ENCODE assay signal across 21 cellular contexts in genomic region chr12:52266514-52266913, GRCh38. TPM values are rescaled to one million over a fixed set of nuclear protein-coding genes. Genes with fewer than 3 reads are reported as not detected.
DNase-seq lines count a peak whose midpoint lies in the region; ATAC-seq and TF ChIP-seq lines count a peak whose summit lies in the region.
"Had no signal": no experiment of that assay in that cellular context is flagged by ENCODE, and none has a peak within 500 bp of the region (broad histone marks: within the 10 kb centered on the region; RNA-seq: fewer than 3 reads in every experiment).

No MANE protein-coding gene starts in this region.

- peaks cover 17% of the 10 kb centered on the region for H3K4me1 ChIP-seq in body of pancreas

- H3K27me3 ChIP-seq in body of pancreas = no peaks in the 10 kb centered on the region

- DNase-seq in COLO668 (lab: John Stamatoyannopoulos, UW; ENCODE audit: unreplicated experiment) = peak; percentile 5
- peak; percentile 50 for DNase-seq in COR-L47 (lab: John Stamatoyannopoulos, UW)
- DNase-seq in NCI-H69 (lab: John Stamatoyannopoulos, UW) = peak; percentile 63
- peak; percentile 70 to 79 (median 78) for DNase-seq in body of pancreas
- DNase-seq in cerebellar nuclear complex (lab: John Stamatoyannopoulos, UW) = no peak
- DNase-seq in SIG-M5 (lab: John Stamatoyannopoulos, UW) = no peak
- DNase-seq: Calu3; GDM1; KG1; NCI-H1436; NCI-H2107; NK-92 treated with Interleukin-12 subunit alpha and Interleukin-12 subunit beta, amount 100 ng/mL, for 24 hours; OCI-M1; SW 1271 had no signal

- no peak for TF ChIP-seq POLR2A in body of pancreas (IDR thresholded peaks at IDR 0.05)

- ATAC-seq in body of pancreas (peak; percentile 63), HG03025 (IDR thresholded peaks at IDR 0.05; ENCODE audit: low FRiP score, unreplicated experiment) (no peak), GM21360 (IDR thresholded peaks at IDR 0.05; ENCODE audit: unreplicated experiment) (no peak)
- ATAC-seq: GM12878, GM23338, HCT116 had no signal

- 45 to 60% methylated on average over 2 of the region's 2 CpGs for WGBS in body of pancreas, 2 donors

- no peak overlapping the region for H3K27ac ChIP-seq in body of pancreas

- no peak for TF ChIP-seq CTCF in body of pancreas (IDR thresholded peaks at IDR 0.05)

- no peaks in the 10 kb centered on the region for H3K36me3 ChIP-seq in body of pancreas (replicated peaks in 1 of 2; ENCODE audit: insufficient read depth in 1 of 2, low read depth in 2 of 2)

- no peak overlapping the region for H3K4me3 ChIP-seq in body of pancreas
- H3K4me3 ChIP-seq: GM12878, GM23338 had no signal

- intact Hi-C loops in body of pancreas (cut with DNase I) = no loop called here

- H3K9me3 ChIP-seq in body of pancreas = no peaks in the 10 kb centered on the region

RNA-seq across cellular contexts. Expression of gene KRT86, which starts 7.9 kb away (rescaled TPM):
- total RNA-seq in body of pancreas = 1 to 10 TPM; 1.8 to 8.6 TPM
- total RNA-seq: GM23338, SK-MEL-5 had no signal

RNA-seq across cellular contexts. Expression of gene KRT81, which starts 24.8 kb away (rescaled TPM):
- not detected for total RNA-seq in body of pancreas
- total RNA-seq: GM23338 had no signal

RNA-seq across cellular contexts. Expression of gene KRT7, which starts 33.5 kb away (rescaled TPM):
- total RNA-seq in body of pancreas = 100 to 1,000 TPM in 1 of 2 donors, 10 to 100 TPM in 1; 69.2 to 196 TPM
- total RNA-seq: SK-MEL-5 had no signal

RNA-seq across cellular contexts. Expression of gene KRT83, which starts 54.7 kb away (rescaled TPM):
- not detected for total RNA-seq in body of pancreas
- total RNA-seq: Calu3, GM12878, GM23338, RPMI7951, SK-MEL-5 had no signal

Comparison
In these comparisons a context has a peak if more than half of its experiments do, and no peak if none do; other contexts are left out.
1. DNase-seq: peak in COLO668 (single experiment), COR-L47 (single experiment), NCI-H69 (single experiment) and body of pancreas (4 of 4); none in cerebellar nuclear complex (0 of 2) and SIG-M5 (single experiment).